In genomic region chr13:67148219-67148583, GRCh38 we compare ENCODE assay signal across 12 cellular contexts.
DNase-seq lines count a peak whose midpoint lies in the region; ATAC-seq and TF ChIP-seq lines count a peak whose summit lies in the region.
"Had no signal": no experiment of that assay in that cellular context is flagged by ENCODE, and none has a peak within 500 bp of the region (broad histone marks: within the 10 kb centered on the region; RNA-seq: fewer than 3 reads in every experiment).

No MANE protein-coding gene starts in this region.

- H3K4me3 Mint-ChIP-seq in naive B cell = peak overlapping the region in 1 of 8 donors; percentile 12

- H3K9me3 Mint-ChIP-seq in naive B cell = no peaks in the 10 kb centered on the region

- H3K27ac Mint-ChIP-seq in naive B cell = peak overlapping the region in 4 of 6 donors; percentile 4 to 81 (median 50)

- H3K4me3 ChIP-seq in AG10803 (ENCODE audit: low read length) = no peak overlapping the region
- H3K4me3 ChIP-seq in epithelial cell of esophagus (ENCODE audit: low read length) = no peak overlapping the region
- H3K4me3 ChIP-seq: left lung had no signal

- DNase-seq in AG10803 (ENCODE audit: low read depth) = peak; percentile 26
- peak; percentile 12 for DNase-seq in NCI-H2227 (lab: John Stamatoyannopoulos, UW; ENCODE audit: unreplicated experiment)
- peak; percentile 30 for DNase-seq in epithelial cell of esophagus (ENCODE audit: low read depth)
- no peak for DNase-seq in naive B cell
- DNase-seq in effector CD4-positive, alpha-beta T cell = no peak
- DNase-seq in DMS 273 treated with DMSO at 0.1 percent for 48 hours (lab: John Stamatoyannopoulos, UW) = no peak
- no peak for DNase-seq in activated CD8-positive, alpha-beta memory T cell treated with anti-CD3 and anti-CD28 coated beads, Interleukin-2, amount 50 U/mL, for 48 hours
- DNase-seq: activated naive CD4-positive, alpha-beta T cell; BE2C; left lung; SHP77 had no signal

- ATAC-seq in naive B cell (ENCODE audit: low read depth in 2 of 2) = no peak
- ATAC-seq in HG02840 (IDR thresholded peaks at IDR 0.05; ENCODE audit: low FRiP score, unreplicated experiment) = no peak

- H3K27me3 Mint-ChIP-seq in naive B cell = no peaks in the 10 kb centered on the region

- no peaks in the 10 kb centered on the region for H3K36me3 Mint-ChIP-seq in naive B cell

- peaks cover 30 to 39% (median 35%) of the 10 kb centered on the region in 3 donors for H3K4me1 Mint-ChIP-seq in naive B cell

- TF ChIP-seq CTCF in AG10803 (conservative IDR thresholded peaks at IDR 0.05; ENCODE audit: low read length) (no peak), epithelial cell of esophagus (IDR thresholded peaks at IDR 0.05; ENCODE audit: insufficient read depth, low read depth, low read length, missing control alignments) (no peak)

Comparison
In these comparisons a context has a peak if more than half of its experiments do, and no peak if none do; other contexts are left out.
1. DNase-seq: peak in AG10803 (single experiment), NCI-H2227 (single experiment) and epithelial cell of esophagus (single experiment); none in naive B cell (single experiment), effector CD4-positive, alpha-beta T cell (single experiment), DMS 273 treated with DMSO at 0.1 percent for 48 hours (single experiment) and activated CD8-positive, alpha-beta memory T cell treated with anti-CD3 and anti-CD28 coated beads, Interleukin-2, amount 50 U/mL, for 48 hours (single experiment).